In the genomic region with DNA sequence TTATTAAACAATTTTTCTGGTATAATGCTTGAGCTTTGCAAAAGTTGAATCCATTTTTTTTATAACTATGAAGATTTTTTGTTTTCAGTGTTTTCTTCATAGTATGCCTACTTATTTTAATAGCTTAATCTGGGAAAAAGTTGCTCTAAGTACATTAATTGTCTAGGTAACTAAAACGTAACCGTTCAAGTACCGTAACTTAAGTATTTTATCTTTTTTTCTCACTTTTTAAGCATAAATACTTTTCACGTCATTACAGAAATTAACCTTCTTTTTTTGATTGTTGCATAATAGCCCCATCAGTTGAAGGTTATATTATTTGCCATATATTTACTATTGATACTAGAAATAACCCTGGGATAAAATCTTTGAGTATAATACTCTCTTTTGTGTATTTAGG, we compare ENCODE assay signal across 29 cellular contexts.
"Had no signal": no experiment of that assay in that cellular context is flagged by ENCODE, and none has a peak within 500 bp of the region (broad histone marks: within the 10 kb centered on the region; RNA-seq: fewer than 3 reads in every experiment).

No MANE protein-coding gene starts in this region.

- H3K4me3 Mint-ChIP-seq: stimulated activated effector memory CD8-positive, alpha-beta T cell treated with anti-CD3 and anti-CD28 coated beads, Interleukin-12 subunit alpha, Interleukin-12 subunit beta, amount 100 ng/mL, for 72 hours; stimulated activated memory B cell treated with anti-CD40 and anti-IgM and Interleukin-4, amounts not matched to agents 10 μg/mL and 1 μg/mL and 100 μg/mL, for 72 hours; stimulated activated naive B cell treated with anti-CD40 and anti-IgM and Interleukin-4, amounts not matched to agents 10 μg/mL and 1 μg/mL and 100 μg/mL, for 72 hours; stimulated activated naive CD8-positive, alpha-beta T cell treated with anti-CD3 and anti-CD28 coated beads, Interleukin-15, amount 100 ng/mL, for 72 hours; stimulated activated naive CD8-positive, alpha-beta T cell treated with anti-CD3 and anti-CD28 coated beads, Interleukin-15, Interleukin-2, amounts not matched to agents 100 ng/mL and 50 ng/mL, for 24 hours; type B pancreatic cell had no signal

- H3K4me1 Mint-ChIP-seq: stimulated activated effector memory CD8-positive, alpha-beta T cell treated with anti-CD3 and anti-CD28 coated beads, Interleukin-12 subunit alpha, Interleukin-12 subunit beta, amount 100 ng/mL, for 72 hours; stimulated activated naive CD8-positive, alpha-beta T cell treated with anti-CD3 and anti-CD28 coated beads, Interleukin-15, amount 100 ng/mL, for 72 hours had no signal

- H3K9me3 ChIP-seq: stomach, suprapubic skin, testis, thoracic aorta, thyroid gland, tibial artery, tibial nerve, transverse colon, upper lobe of left lung, upper lobe of right lung, uterus, vagina had no signal

- H3K27ac ChIP-seq: stomach, suprapubic skin, testis, thoracic aorta, thyroid gland, tibial artery, tibial nerve, transverse colon, upper lobe of left lung, upper lobe of right lung, uterus, vagina had no signal

- H3K4me3 ChIP-seq: stomach, suprapubic skin, testis, thoracic aorta, thyroid gland, tibial artery, tibial nerve, transverse colon, upper lobe of left lung, upper lobe of right lung, uterus, vagina had no signal

- H3K27me3 ChIP-seq: stomach, suprapubic skin, testis, thyroid gland, tibial artery, tibial nerve, transverse colon, upper lobe of left lung, upper lobe of right lung, uterus, vagina had no signal

- H3K9me3 Mint-ChIP-seq: stimulated activated effector memory CD8-positive, alpha-beta T cell treated with anti-CD3 and anti-CD28 coated beads, Interleukin-12 subunit alpha, Interleukin-12 subunit beta, amount 100 ng/mL, for 72 hours; stimulated activated memory B cell treated with anti-CD40 and anti-IgM and Interleukin-4, amounts not matched to agents 10 μg/mL and 1 μg/mL and 100 μg/mL, for 72 hours; stimulated activated naive B cell treated with anti-CD40 and anti-IgM and Interleukin-4, amounts not matched to agents 10 μg/mL and 1 μg/mL and 100 μg/mL, for 72 hours; stimulated activated naive CD8-positive, alpha-beta T cell treated with anti-CD3 and anti-CD28 coated beads, Interleukin-15, amount 100 ng/mL, for 72 hours; stimulated activated naive CD8-positive, alpha-beta T cell treated with anti-CD3 and anti-CD28 coated beads, Interleukin-15, Interleukin-2, amounts not matched to agents 100 ng/mL and 50 ng/mL, for 24 hours; type B pancreatic cell had no signal

- H3K27ac Mint-ChIP-seq: stimulated activated effector memory CD8-positive, alpha-beta T cell treated with anti-CD3 and anti-CD28 coated beads, Interleukin-12 subunit alpha, Interleukin-12 subunit beta, amount 100 ng/mL, for 72 hours; stimulated activated memory B cell treated with anti-CD40 and anti-IgM and Interleukin-4, amounts not matched to agents 10 μg/mL and 1 μg/mL and 100 μg/mL, for 72 hours; stimulated activated naive B cell treated with anti-CD40 and anti-IgM and Interleukin-4, amounts not matched to agents 10 μg/mL and 1 μg/mL and 100 μg/mL, for 72 hours; stimulated activated naive CD8-positive, alpha-beta T cell treated with anti-CD3 and anti-CD28 coated beads, Interleukin-15, amount 100 ng/mL, for 72 hours; stimulated activated naive CD8-positive, alpha-beta T cell treated with anti-CD3 and anti-CD28 coated beads, Interleukin-15, Interleukin-2, amounts not matched to agents 100 ng/mL and 50 ng/mL, for 24 hours; type B pancreatic cell had no signal

- FAIRE-seq: urothelium cell line had no signal

- H3K4me1 ChIP-seq: testis, tibial artery, upper lobe of right lung, uterus had no signal

- H3K27me3 Mint-ChIP-seq: stimulated activated memory B cell treated with anti-CD40 and anti-IgM and Interleukin-4, amounts not matched to agents 10 μg/mL and 1 μg/mL and 100 μg/mL, for 72 hours; stimulated activated naive B cell treated with anti-CD40 and anti-IgM and Interleukin-4, amounts not matched to agents 10 μg/mL and 1 μg/mL and 100 μg/mL, for 72 hours; stimulated activated naive CD8-positive, alpha-beta T cell treated with anti-CD3 and anti-CD28 coated beads, Interleukin-15, amount 100 ng/mL, for 72 hours; stimulated activated naive CD8-positive, alpha-beta T cell treated with anti-CD3 and anti-CD28 coated beads, Interleukin-15, Interleukin-2, amounts not matched to agents 100 ng/mL and 50 ng/mL, for 24 hours; type B pancreatic cell had no signal

- ATAC-seq: stimulated activated effector memory CD8-positive, alpha-beta T cell treated with anti-CD3 and anti-CD28 coated beads, Interleukin-12 subunit alpha, Interleukin-12 subunit beta, amount 100 ng/mL, for 72 hours; stimulated activated memory B cell treated with anti-CD40 and anti-IgM and Interleukin-4, amounts not matched to agents 10 μg/mL and 1 μg/mL and 100 μg/mL, for 72 hours; stimulated activated naive B cell treated with anti-CD40 and anti-IgM and Interleukin-4, amounts not matched to agents 10 μg/mL and 1 μg/mL and 100 μg/mL, for 72 hours; stimulated activated naive CD8-positive, alpha-beta T cell treated with anti-CD3 and anti-CD28 coated beads, Interleukin-15, amount 100 ng/mL, for 72 hours; stimulated activated naive CD8-positive, alpha-beta T cell treated with anti-CD3 and anti-CD28 coated beads, Interleukin-15, Interleukin-2, amounts not matched to agents 100 U/mL and 50 U/mL, for 24 hours; upper lobe of right lung had no signal

- H3K36me3 Mint-ChIP-seq: stimulated activated effector memory CD8-positive, alpha-beta T cell treated with anti-CD3 and anti-CD28 coated beads, Interleukin-12 subunit alpha, Interleukin-12 subunit beta, amount 100 ng/mL, for 72 hours; stimulated activated memory B cell treated with anti-CD40 and anti-IgM and Interleukin-4, amounts not matched to agents 10 μg/mL and 1 μg/mL and 100 μg/mL, for 72 hours had no signal

- DNase-seq: stimulated activated CD4-positive, alpha-beta T cell treated with anti-CD3 and anti-CD28 coated beads, Interleukin-2, amount 100 ng/mL, for 48 hours; stimulated activated CD4-positive, alpha-beta T cell treated with anti-CD3 and anti-CD28 coated beads, Interleukin-4, amount 100 ng/mL, for 1 hour; stimulated activated CD4-positive, alpha-beta T cell treated with anti-CD3 and anti-CD28 coated beads, Interleukin-4, amount 100 ng/mL, for 24 hours; stimulated activated CD4-positive, alpha-beta T cell treated with anti-CD3 and anti-CD28 coated beads, Interleukin-4, amount 100 ng/mL, for 4 hours; stimulated activated CD8-positive, alpha-beta memory T cell treated with anti-CD3 and anti-CD28 coated beads, Interleukin-4, amount 100 ng/mL, for 48 hours; stimulated activated naive B cell treated with anti-CD40 and anti-IgM and Interleukin-4, amounts not matched to agents 10 μg/mL and 1 μg/mL and 100 μg/mL, for 72 hours; stimulated activated naive CD4-positive, alpha-beta T cell; stimulated activated naive CD4-positive, alpha-beta T cell treated with Interleukin-2 at 50 U/mL for 16 hours; stimulated activated naive CD8-positive, alpha-beta T cell treated with anti-CD3 and anti-CD28 coated beads, Interleukin-15, amount 100 ng/mL, for 72 hours; stimulated activated naive CD8-positive, alpha-beta T cell treated with anti-CD3 and anti-CD28 coated beads, Interleukin-15, Interleukin-2, amounts not matched to agents 100 U/mL and 50 U/mL, for 24 hours; stomach; substantia nigra; testis; thyroid gland; tibial artery; transverse colon; trophoblast cell; upper lobe of left lung; upper lobe of right lung; uterus had no signal

- H3K36me3 ChIP-seq: stomach, suprapubic skin, thoracic aorta, thyroid gland, tibial artery, tibial nerve, transverse colon, upper lobe of left lung, upper lobe of right lung, uterus, vagina had no signal
